Comparison of ENCODE assay signal across 1 cellular context in the genomic region with DNA sequence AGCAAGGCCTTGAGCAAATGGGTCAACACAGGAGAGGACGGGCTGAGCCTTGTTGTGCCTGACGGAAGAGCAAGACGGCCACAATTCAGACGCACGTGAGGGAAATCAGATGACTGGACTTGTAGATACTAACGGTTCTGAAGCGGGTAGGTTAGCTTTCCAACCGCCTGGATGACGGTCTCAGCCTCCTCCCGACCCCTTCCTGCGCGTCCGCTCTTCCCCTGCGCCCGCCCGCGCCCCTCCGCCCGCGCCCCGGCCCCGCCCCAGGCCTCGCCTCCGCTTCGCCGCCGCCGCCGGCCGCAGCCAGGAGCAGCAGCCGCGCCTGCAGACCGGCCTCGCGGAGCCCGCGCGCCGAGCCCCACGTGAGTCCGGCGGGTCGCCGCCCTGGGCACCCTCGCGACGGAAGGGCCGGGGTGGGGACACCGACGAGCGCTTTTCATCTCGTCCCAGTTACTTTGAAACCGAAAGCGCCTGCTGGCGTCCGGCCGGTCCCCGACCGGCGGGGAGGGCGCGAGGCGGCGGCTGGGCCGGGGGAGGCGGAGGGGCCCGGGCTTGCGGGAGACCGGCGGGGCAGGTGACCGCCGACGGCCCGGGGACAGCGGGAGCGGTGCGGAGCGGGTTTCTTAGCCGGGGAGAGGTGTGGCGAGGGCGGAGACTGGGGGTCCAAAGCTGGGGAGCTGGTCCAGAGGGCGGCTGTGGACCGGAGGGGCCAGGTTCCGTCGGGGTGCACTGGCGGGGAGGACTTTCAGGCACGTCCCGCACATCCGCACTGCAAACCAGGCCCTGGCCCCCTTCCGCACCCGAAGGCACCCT.
TF ChIP-seq lines count a peak whose summit lies in the region.

A gene with protein sequence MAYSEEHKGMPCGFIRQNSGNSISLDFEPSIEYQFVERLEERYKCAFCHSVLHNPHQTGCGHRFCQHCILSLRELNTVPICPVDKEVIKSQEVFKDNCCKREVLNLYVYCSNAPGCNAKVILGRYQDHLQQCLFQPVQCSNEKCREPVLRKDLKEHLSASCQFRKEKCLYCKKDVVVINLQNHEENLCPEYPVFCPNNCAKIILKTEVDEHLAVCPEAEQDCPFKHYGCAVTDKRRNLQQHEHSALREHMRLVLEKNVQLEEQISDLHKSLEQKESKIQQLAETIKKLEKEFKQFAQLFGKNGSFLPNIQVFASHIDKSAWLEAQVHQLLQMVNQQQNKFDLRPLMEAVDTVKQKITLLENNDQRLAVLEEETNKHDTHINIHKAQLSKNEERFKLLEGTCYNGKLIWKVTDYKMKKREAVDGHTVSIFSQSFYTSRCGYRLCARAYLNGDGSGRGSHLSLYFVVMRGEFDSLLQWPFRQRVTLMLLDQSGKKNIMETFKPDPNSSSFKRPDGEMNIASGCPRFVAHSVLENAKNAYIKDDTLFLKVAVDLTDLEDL (plus strand): TSS at position 306 of the 813 bp plus-strand sequence. CDS start 26,407 bp downstream, outside the sequence.

TF ChIP-seq in HEK293, 187 proteins besides CTCF, POLR2A, EP300 and RAD21 (continued from another document and continues in another):
- TF ChIP-seq, protein P1, sequence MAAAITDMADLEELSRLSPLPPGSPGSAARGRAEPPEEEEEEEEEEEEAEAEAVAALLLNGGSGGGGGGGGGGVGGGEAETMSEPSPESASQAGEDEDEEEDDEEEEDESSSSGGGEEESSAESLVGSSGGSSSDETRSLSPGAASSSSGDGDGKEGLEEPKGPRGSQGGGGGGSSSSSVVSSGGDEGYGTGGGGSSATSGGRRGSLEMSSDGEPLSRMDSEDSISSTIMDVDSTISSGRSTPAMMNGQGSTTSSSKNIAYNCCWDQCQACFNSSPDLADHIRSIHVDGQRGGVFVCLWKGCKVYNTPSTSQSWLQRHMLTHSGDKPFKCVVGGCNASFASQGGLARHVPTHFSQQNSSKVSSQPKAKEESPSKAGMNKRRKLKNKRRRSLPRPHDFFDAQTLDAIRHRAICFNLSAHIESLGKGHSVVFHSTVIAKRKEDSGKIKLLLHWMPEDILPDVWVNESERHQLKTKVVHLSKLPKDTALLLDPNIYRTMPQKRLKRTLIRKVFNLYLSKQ (tag by site-specific recombination; IDR thresholded peaks at IDR 0.05; ENCODE audit: borderline replicate concordance): no peak
- no peak for TF ChIP-seq ZNF548 (tag by site-specific recombination; IDR thresholded peaks at IDR 0.05)
- TF ChIP-seq, protein P2, sequence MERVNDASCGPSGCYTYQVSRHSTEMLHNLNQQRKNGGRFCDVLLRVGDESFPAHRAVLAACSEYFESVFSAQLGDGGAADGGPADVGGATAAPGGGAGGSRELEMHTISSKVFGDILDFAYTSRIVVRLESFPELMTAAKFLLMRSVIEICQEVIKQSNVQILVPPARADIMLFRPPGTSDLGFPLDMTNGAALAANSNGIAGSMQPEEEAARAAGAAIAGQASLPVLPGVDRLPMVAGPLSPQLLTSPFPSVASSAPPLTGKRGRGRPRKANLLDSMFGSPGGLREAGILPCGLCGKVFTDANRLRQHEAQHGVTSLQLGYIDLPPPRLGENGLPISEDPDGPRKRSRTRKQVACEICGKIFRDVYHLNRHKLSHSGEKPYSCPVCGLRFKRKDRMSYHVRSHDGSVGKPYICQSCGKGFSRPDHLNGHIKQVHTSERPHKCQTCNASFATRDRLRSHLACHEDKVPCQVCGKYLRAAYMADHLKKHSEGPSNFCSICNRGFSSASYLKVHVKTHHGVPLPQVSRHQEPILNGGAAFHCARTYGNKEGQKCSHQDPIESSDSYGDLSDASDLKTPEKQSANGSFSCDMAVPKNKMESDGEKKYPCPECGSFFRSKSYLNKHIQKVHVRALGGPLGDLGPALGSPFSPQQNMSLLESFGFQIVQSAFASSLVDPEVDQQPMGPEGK (tag by site-specific recombination; IDR thresholded peaks at IDR 0.05): peak; percentile 24
- TF ChIP-seq ZNF133 (tag by site-specific recombination; IDR thresholded peaks at IDR 0.05): no peak
- no peak for TF ChIP-seq ZNF830 (tag by site-specific recombination; IDR thresholded peaks at IDR 0.05; ENCODE audit: low read depth)
- TF ChIP-seq, protein P3, sequence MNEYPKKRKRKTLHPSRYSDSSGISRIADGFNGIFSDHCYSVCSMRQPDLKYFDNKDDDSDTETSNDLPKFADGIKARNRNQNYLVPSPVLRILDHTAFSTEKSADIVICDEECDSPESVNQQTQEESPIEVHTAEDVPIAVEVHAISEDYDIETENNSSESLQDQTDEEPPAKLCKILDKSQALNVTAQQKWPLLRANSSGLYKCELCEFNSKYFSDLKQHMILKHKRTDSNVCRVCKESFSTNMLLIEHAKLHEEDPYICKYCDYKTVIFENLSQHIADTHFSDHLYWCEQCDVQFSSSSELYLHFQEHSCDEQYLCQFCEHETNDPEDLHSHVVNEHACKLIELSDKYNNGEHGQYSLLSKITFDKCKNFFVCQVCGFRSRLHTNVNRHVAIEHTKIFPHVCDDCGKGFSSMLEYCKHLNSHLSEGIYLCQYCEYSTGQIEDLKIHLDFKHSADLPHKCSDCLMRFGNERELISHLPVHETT (tag by site-specific recombination; IDR thresholded peaks at IDR 0.05): no peak
- TF ChIP-seq SP2 (tag by site-specific recombination; IDR thresholded peaks at IDR 0.05): no peak
- no peak for TF ChIP-seq ZNF221 (tag by site-specific recombination; IDR thresholded peaks at IDR 0.05; ENCODE audit: borderline replicate concordance)
- TF ChIP-seq ZNF366 (tag by site-specific recombination; conservative IDR thresholded peaks at IDR 0.05): no peak
- no peak for TF ChIP-seq ZNF112 (tag by site-specific recombination; IDR thresholded peaks at IDR 0.05)
- TF ChIP-seq, protein P4, sequence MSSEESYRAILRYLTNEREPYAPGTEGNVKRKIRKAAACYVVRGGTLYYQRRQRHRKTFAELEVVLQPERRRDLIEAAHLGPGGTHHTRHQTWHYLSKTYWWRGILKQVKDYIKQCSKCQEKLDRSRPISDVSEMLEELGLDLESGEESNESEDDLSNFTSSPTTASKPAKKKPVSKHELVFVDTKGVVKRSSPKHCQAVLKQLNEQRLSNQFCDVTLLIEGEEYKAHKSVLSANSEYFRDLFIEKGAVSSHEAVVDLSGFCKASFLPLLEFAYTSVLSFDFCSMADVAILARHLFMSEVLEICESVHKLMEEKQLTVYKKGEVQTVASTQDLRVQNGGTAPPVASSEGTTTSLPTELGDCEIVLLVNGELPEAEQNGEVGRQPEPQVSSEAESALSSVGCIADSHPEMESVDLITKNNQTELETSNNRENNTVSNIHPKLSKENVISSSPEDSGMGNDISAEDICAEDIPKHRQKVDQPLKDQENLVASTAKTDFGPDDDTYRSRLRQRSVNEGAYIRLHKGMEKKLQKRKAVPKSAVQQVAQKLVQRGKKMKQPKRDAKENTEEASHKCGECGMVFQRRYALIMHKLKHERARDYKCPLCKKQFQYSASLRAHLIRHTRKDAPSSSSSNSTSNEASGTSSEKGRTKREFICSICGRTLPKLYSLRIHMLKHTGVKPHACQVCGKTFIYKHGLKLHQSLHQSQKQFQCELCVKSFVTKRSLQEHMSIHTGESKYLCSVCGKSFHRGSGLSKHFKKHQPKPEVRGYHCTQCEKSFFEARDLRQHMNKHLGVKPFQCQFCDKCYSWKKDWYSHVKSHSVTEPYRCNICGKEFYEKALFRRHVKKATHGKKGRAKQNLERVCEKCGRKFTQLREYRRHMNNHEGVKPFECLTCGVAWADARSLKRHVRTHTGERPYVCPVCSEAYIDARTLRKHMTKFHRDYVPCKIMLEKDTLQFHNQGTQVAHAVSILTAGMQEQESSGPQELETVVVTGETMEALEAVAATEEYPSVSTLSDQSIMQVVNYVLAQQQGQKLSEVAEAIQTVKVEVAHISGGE (tag by site-specific recombination; conservative IDR thresholded peaks at IDR 0.05; ENCODE audit: low read depth): peak; percentile 74
- no peak for TF ChIP-seq WT1 (tag by site-specific recombination; IDR thresholded peaks at IDR 0.05)
- TF ChIP-seq ZNF747 (tag by site-specific recombination; IDR thresholded peaks at IDR 0.05): no peak
- no peak for TF ChIP-seq PRDM1 (tag by site-specific recombination; IDR thresholded peaks at IDR 0.05)
- TF ChIP-seq BCL11A (tag by site-specific recombination; IDR thresholded peaks at IDR 0.05; ENCODE audit: low read depth): no peak
- TF ChIP-seq, protein P5, sequence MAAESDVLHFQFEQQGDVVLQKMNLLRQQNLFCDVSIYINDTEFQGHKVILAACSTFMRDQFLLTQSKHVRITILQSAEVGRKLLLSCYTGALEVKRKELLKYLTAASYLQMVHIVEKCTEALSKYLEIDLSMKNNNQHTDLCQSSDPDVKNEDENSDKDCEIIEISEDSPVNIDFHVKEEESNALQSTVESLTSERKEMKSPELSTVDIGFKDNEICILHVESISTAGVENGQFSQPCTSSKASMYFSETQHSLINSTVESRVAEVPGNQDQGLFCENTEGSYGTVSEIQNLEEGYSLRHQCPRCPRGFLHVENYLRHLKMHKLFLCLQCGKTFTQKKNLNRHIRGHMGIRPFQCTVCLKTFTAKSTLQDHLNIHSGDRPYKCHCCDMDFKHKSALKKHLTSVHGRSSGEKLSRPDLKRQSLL (tag by site-specific recombination; IDR thresholded peaks at IDR 0.05): no peak
- TF ChIP-seq ZNF121 (tag by site-specific recombination; IDR thresholded peaks at IDR 0.05): no peak
- TF ChIP-seq, protein P6, sequence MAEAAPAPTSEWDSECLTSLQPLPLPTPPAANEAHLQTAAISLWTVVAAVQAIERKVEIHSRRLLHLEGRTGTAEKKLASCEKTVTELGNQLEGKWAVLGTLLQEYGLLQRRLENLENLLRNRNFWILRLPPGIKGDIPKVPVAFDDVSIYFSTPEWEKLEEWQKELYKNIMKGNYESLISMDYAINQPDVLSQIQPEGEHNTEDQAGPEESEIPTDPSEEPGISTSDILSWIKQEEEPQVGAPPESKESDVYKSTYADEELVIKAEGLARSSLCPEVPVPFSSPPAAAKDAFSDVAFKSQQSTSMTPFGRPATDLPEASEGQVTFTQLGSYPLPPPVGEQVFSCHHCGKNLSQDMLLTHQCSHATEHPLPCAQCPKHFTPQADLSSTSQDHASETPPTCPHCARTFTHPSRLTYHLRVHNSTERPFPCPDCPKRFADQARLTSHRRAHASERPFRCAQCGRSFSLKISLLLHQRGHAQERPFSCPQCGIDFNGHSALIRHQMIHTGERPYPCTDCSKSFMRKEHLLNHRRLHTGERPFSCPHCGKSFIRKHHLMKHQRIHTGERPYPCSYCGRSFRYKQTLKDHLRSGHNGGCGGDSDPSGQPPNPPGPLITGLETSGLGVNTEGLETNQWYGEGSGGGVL (tag by site-specific recombination; IDR thresholded peaks at IDR 0.05): peak; percentile 28; the same call in 1 of the 2 replicates
- TF ChIP-seq ZNF223 (tag by site-specific recombination; IDR thresholded peaks at IDR 0.05): no peak
- TF ChIP-seq ZFP37 (tag by site-specific recombination; IDR thresholded peaks at IDR 0.05): no peak
- TF ChIP-seq, protein P7, sequence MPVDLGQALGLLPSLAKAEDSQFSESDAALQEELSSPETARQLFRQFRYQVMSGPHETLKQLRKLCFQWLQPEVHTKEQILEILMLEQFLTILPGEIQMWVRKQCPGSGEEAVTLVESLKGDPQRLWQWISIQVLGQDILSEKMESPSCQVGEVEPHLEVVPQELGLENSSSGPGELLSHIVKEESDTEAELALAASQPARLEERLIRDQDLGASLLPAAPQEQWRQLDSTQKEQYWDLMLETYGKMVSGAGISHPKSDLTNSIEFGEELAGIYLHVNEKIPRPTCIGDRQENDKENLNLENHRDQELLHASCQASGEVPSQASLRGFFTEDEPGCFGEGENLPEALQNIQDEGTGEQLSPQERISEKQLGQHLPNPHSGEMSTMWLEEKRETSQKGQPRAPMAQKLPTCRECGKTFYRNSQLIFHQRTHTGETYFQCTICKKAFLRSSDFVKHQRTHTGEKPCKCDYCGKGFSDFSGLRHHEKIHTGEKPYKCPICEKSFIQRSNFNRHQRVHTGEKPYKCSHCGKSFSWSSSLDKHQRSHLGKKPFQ (tag by site-specific recombination; IDR thresholded peaks at IDR 0.05): no peak
- TF ChIP-seq ZNF169 (tag by site-specific recombination; IDR thresholded peaks at IDR 0.05): no peak
- no peak for TF ChIP-seq ZNF791 (tag by site-specific recombination; IDR thresholded peaks at IDR 0.05)
- no peak for TF ChIP-seq ZNF529 (tag by site-specific recombination; IDR thresholded peaks at IDR 0.05; ENCODE audit: insufficient replicate concordance)
- TF ChIP-seq ZNF19 (tag by site-specific recombination; IDR thresholded peaks at IDR 0.05; ENCODE audit: low read depth): no peak
- no peak for TF ChIP-seq ZNF544 (tag by site-specific recombination; IDR thresholded peaks at IDR 0.05)
- TF ChIP-seq KLF10 (tag by site-specific recombination; IDR thresholded peaks at IDR 0.05): no peak
- TF ChIP-seq, protein P8, sequence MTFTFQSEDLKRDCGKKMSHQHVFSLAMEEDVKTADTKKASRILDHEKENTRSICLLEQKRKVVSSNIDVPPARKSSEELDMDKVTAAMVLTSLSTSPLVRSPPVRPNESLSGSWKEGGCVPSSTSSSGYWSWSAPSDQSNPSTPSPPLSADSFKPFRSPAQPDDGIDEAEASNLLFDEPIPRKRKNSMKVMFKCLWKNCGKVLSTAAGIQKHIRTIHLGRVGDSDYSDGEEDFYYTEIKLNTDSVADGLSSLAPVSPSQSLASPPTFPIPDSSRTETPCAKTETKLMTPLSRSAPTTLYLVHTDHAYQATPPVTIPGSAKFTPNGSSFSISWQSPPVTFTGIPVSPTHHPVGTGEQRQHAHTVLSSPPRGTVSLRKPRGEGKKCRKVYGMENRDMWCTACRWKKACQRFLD (tag by site-specific recombination; IDR thresholded peaks at IDR 0.05): no peak
- no peak for TF ChIP-seq ZNF214 (tag by site-specific recombination; IDR thresholded peaks at IDR 0.05; ENCODE audit: borderline replicate concordance)
- no peak for TF ChIP-seq ZNF621 (tag by site-specific recombination; IDR thresholded peaks at IDR 0.05)
- TF ChIP-seq RBAK (tag by site-specific recombination; IDR thresholded peaks at IDR 0.05): no peak
- TF ChIP-seq ZNF768 (tag by site-specific recombination; IDR thresholded peaks at IDR 0.05): no peak
- no peak for TF ChIP-seq TCF7L2 (IDR thresholded peaks at IDR 0.05; ENCODE audit: borderline replicate concordance, low read depth, low read length)
- no peak for TF ChIP-seq MYNN (tag by site-specific recombination; IDR thresholded peaks at IDR 0.05; ENCODE audit: borderline replicate concordance)
- TF ChIP-seq ZNF623 (tag by site-specific recombination; IDR thresholded peaks at IDR 0.05): no peak
- no peak for TF ChIP-seq IKZF3 (tag by site-specific recombination; IDR thresholded peaks at IDR 0.05)
- TF ChIP-seq ZNF37A (tag by site-specific recombination; IDR thresholded peaks at IDR 0.05): no peak
- no peak for TF ChIP-seq GLI4 (tag by site-specific recombination; IDR thresholded peaks at IDR 0.05)
- TF ChIP-seq, protein P9, sequence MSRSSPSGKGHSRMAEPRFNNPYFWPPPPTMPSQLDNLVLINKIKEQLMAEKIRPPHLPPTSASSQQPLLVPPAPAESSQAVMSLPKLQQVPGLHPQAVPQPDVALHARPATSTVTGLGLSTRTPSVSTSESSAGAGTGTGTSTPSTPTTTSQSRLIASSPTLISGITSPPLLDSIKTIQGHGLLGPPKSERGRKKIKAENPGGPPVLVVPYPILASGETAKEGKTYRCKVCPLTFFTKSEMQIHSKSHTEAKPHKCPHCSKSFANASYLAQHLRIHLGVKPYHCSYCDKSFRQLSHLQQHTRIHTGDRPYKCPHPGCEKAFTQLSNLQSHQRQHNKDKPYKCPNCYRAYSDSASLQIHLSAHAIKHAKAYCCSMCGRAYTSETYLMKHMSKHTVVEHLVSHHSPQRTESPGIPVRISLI (tag by site-specific recombination; IDR thresholded peaks at IDR 0.05): no peak
- no peak for TF ChIP-seq ZNF776 (tag by site-specific recombination; IDR thresholded peaks at IDR 0.05; ENCODE audit: borderline replicate concordance)
- no peak for TF ChIP-seq ZNF433 (tag by site-specific recombination; IDR thresholded peaks at IDR 0.05; ENCODE audit: low read depth)
- TF ChIP-seq ZNF76 (tag by site-specific recombination; IDR thresholded peaks at IDR 0.05; ENCODE audit: borderline replicate concordance, low read depth): no peak
- TF ChIP-seq ZNF324 (tag by site-specific recombination; IDR thresholded peaks at IDR 0.05): 0 out of 2 replicates have a peak, but pooled peaks have one; percentile 25
- TF ChIP-seq ZNF114 (tag by site-specific recombination; IDR thresholded peaks at IDR 0.05): no peak
